22 cellular contexts compared by ENCODE assay signal in genomic region chr3:76646921-76647562, GRCh38.
DNase-seq lines count a peak whose midpoint lies in the region; ATAC-seq and TF ChIP-seq lines count a peak whose summit lies in the region.
"Had no signal": no experiment of that assay in that cellular context is flagged by ENCODE, and none has a peak within 500 bp of the region (broad histone marks: within the 10 kb centered on the region; RNA-seq: fewer than 3 reads in every experiment).

No MANE protein-coding gene starts in this region.

- H3K4me2 ChIP-seq in neural progenitor cell = no peak overlapping the region
- H3K4me2 ChIP-seq: hepatocyte had no signal

- H3K27me3 ChIP-seq in brain microvascular endothelial cell (replicated peaks) (no peaks in the 10 kb centered on the region), neural progenitor cell (no peaks in the 10 kb centered on the region)
- H3K27me3 ChIP-seq: colonic mucosa, hepatocyte, right atrium auricular region, thyroid gland had no signal

- H3K36me3 ChIP-seq in brain microvascular endothelial cell (replicated peaks) = no peaks in the 10 kb centered on the region
- no peaks in the 10 kb centered on the region for H3K36me3 ChIP-seq in neural progenitor cell
- H3K36me3 ChIP-seq: colonic mucosa, right atrium auricular region, thyroid gland had no signal

- no peaks in the 10 kb centered on the region for H3K4me1 ChIP-seq in neural progenitor cell
- H3K4me1 ChIP-seq: colonic mucosa, right atrium auricular region, thyroid gland had no signal

- no peaks in the 10 kb centered on the region for H3K27me3 Mint-ChIP-seq in neural progenitor cell (ENCODE audit: insufficient read depth, low read depth)
- H3K27me3 Mint-ChIP-seq: stimulated activated memory B cell treated with anti-CD40 and anti-IgM and Interleukin-4, amounts not matched to agents 10 μg/mL and 1 μg/mL and 100 μg/mL, for 72 hours had no signal

- H4K20me1 ChIP-seq in neural progenitor cell (ENCODE audit: low read depth) = no peaks in the 10 kb centered on the region

- no peak overlapping the region for H3K9ac ChIP-seq in neural progenitor cell

- no peak overlapping the region for H3K4me3 ChIP-seq in NB4 (ENCODE audit: low read depth, low read length)
- no peak overlapping the region for H3K4me3 ChIP-seq in brain microvascular endothelial cell (ENCODE audit: low read depth, low read length)
- no peak overlapping the region for H3K4me3 ChIP-seq in neural progenitor cell
- H3K4me3 ChIP-seq: colonic mucosa, hepatocyte, K562, right atrium auricular region, thyroid gland had no signal

- no peak overlapping the region for H3K4me3 Mint-ChIP-seq in neural progenitor cell
- H3K4me3 Mint-ChIP-seq: activated naive CD4-positive, alpha-beta T cell treated with anti-CD3 and anti-CD28 coated beads for 36 hours; CD14-positive monocyte; neural crest cell; stimulated activated memory B cell treated with anti-CD40 and anti-IgM and Interleukin-4, amounts not matched to agents 10 μg/mL and 1 μg/mL and 100 μg/mL, for 72 hours had no signal

- peak; percentile 24 for DNase-seq in DMS 273 (lab: John Stamatoyannopoulos, UW; ENCODE audit: unreplicated experiment)
- DNase-seq in DMS 273 treated with DMSO at 0.1 percent for 48 hours (lab: John Stamatoyannopoulos, UW) = no peak
- DNase-seq in NB4 (ENCODE audit: low read depth) = peak; percentile 17
- no peak for DNase-seq in brain microvascular endothelial cell
- DNase-seq in neural progenitor cell (ENCODE audit: low spot score) = peak; percentile 45
- DNase-seq in GM03348 (ENCODE audit: low spot score) = no peak
- no peak for DNase-seq in posterior cingulate gyrus
- DNase-seq: 8988T; activated CD4-positive, alpha-beta T cell treated with anti-CD3 and anti-CD28 coated beads, Interleukin-2, amount 50 U/mL, for 1 hour; activated naive CD4-positive, alpha-beta T cell treated with anti-CD3 and anti-CD28 coated beads for 36 hours; colonic mucosa; left colon; NCI-H1105; NCI-H774; thyroid gland had no signal

- TF ChIP-seq CTCF in NB4 (IDR thresholded peaks at IDR 0.05; ENCODE audit: low read depth, low read length) (peak; percentile 41), brain microvascular endothelial cell (IDR thresholded peaks at IDR 0.05; ENCODE audit: low read depth, low read length, missing control alignments) (peak; percentile 13), neural progenitor cell (IDR thresholded peaks at IDR 0.05) (peak; percentile 47)

- no peak for ATAC-seq in HG02678 (IDR thresholded peaks at IDR 0.05; ENCODE audit: unreplicated experiment)
- ATAC-seq: K562; left colon; stimulated activated memory B cell treated with anti-CD40 and anti-IgM and Interleukin-4, amounts not matched to agents 10 μg/mL and 1 μg/mL and 100 μg/mL, for 72 hours had no signal

- H3K27ac Mint-ChIP-seq in neural progenitor cell = no peak overlapping the region
- H3K27ac Mint-ChIP-seq: activated naive CD4-positive, alpha-beta T cell treated with anti-CD3 and anti-CD28 coated beads for 36 hours; CD14-positive monocyte; stimulated activated memory B cell treated with anti-CD40 and anti-IgM and Interleukin-4, amounts not matched to agents 10 μg/mL and 1 μg/mL and 100 μg/mL, for 72 hours had no signal

- no peaks in the 10 kb centered on the region for H3K36me3 Mint-ChIP-seq in neural progenitor cell
- H3K36me3 Mint-ChIP-seq: CD14-positive monocyte; stimulated activated memory B cell treated with anti-CD40 and anti-IgM and Interleukin-4, amounts not matched to agents 10 μg/mL and 1 μg/mL and 100 μg/mL, for 72 hours had no signal

- H3K9me3 ChIP-seq in neural progenitor cell (ENCODE audit: low read depth) = no peaks in the 10 kb centered on the region
- H3K9me3 ChIP-seq: colonic mucosa, right atrium auricular region, thyroid gland had no signal

- intact Hi-C loops in posterior cingulate gyrus (cut with DNase I) = no loop called here

- TF ChIP-seq POLR2A in NB4 (IDR thresholded peaks at IDR 0.05; ENCODE audit: extremely low read depth, insufficient read length) = no peak

- no peaks in the 10 kb centered on the region for H3K79me2 ChIP-seq in neural progenitor cell (ENCODE audit: low read depth)
- H3K79me2 ChIP-seq: hepatocyte had no signal

- no peaks in the 10 kb centered on the region for H3K9me3 Mint-ChIP-seq in neural progenitor cell
- H3K9me3 Mint-ChIP-seq: neural crest cell; stimulated activated memory B cell treated with anti-CD40 and anti-IgM and Interleukin-4, amounts not matched to agents 10 μg/mL and 1 μg/mL and 100 μg/mL, for 72 hours had no signal

- peak overlapping the region; percentile 26 for H2AFZ ChIP-seq in neural progenitor cell (replicated peaks)
- H2AFZ ChIP-seq: hepatocyte had no signal

- no peaks in the 10 kb centered on the region for H3F3A ChIP-seq in neural progenitor cell (ENCODE audit: low read depth)

- no peaks in the 10 kb centered on the region for H3K4me1 Mint-ChIP-seq in neural progenitor cell
- H3K4me1 Mint-ChIP-seq: CD14-positive monocyte; stimulated activated memory B cell treated with anti-CD40 and anti-IgM and Interleukin-4, amounts not matched to agents 10 μg/mL and 1 μg/mL and 100 μg/mL, for 72 hours had no signal

- H3K27ac ChIP-seq in brain microvascular endothelial cell (no peak overlapping the region), neural progenitor cell (no peak overlapping the region)
- H3K27ac ChIP-seq: colonic mucosa, hepatocyte, right atrium auricular region, thyroid gland had no signal

- in situ Hi-C loops in brain microvascular endothelial cell (cut with HindIII; ENCODE audit: low pct_ligation_motif_present, low sequenced_read_pairs) = no loop called here

Comparison
In these comparisons a context has a peak if more than half of its experiments do, and no peak if none do; other contexts are left out.
1. DNase-seq: peak in DMS 273 (single experiment), NB4 (single experiment) and neural progenitor cell (single experiment); none in DMS 273 treated with DMSO at 0.1 percent for 48 hours (single experiment), brain microvascular endothelial cell (single experiment), GM03348 (single experiment) and posterior cingulate gyrus (0 of 10).
2. Peak in every context shown above with its lines, with median percentiles within 50 percentile points of each other: CTCF ChIP-seq.